ENCODE assay signal across 8 cellular contexts in genomic region chr14:105489607-105490317, GRCh38. TPM values are rescaled to one million over a fixed set of nuclear protein-coding genes. Genes with fewer than 3 reads are reported as not detected.
DNase-seq lines count a peak whose midpoint lies in the region; ATAC-seq and TF ChIP-seq lines count a peak whose summit lies in the region.

No MANE protein-coding gene starts in this region.

- H3K4me1 ChIP-seq in DOHH2 (ENCODE audit: control insufficient read depth, low read length) (peaks cover 46% of the 10 kb centered on the region), fibroblast of lung (ENCODE audit: control insufficient read depth, extremely low read depth, insufficient read depth, low read length) (peaks cover 4% of the 10 kb centered on the region)

- H3K27ac Mint-ChIP-seq in activated T-helper 1 cell treated with anti-CD3 and anti-CD28 coated beads, Interleukin-12 subunit alpha, Interleukin-12 subunit beta, Interleukin-2, Interleukin-4 antibody, amounts not matched to agents 30 ng/mL and 10 ng/mL and 1 ng/mL, durations not matched to agents 14 hours and 24 hours and 36 hours, result peak overlapping the region; percentile 95
- peak overlapping the region; percentile 94 to 100 for H3K27ac Mint-ChIP-seq in natural killer cell
- peak overlapping the region; percentile 47 for H3K27ac Mint-ChIP-seq in stimulated activated naive B cell treated with anti-CD40 and anti-IgM and Interleukin-4, amounts not matched to agents 10 μg/mL and 1 μg/mL and 100 μg/mL, for 72 hours

- peaks cover 8% of the 10 kb centered on the region; the same call in 1 of the 2 replicates for H4K20me1 ChIP-seq in DOHH2 (ENCODE audit: control insufficient read depth, insufficient read depth, low read depth, low read length)
- H4K20me1 ChIP-seq in fibroblast of lung (ENCODE audit: control insufficient read depth, extremely low read depth, insufficient read depth, low read length), result no peaks in the 10 kb centered on the region

- peaks cover 9% of the 10 kb centered on the region for H3K36me3 ChIP-seq in DOHH2 (ENCODE audit: control insufficient read depth, low read length)
- H3K36me3 ChIP-seq in fibroblast of lung (ENCODE audit: control insufficient read depth, insufficient read depth, low read length), result no peaks in the 10 kb centered on the region

- intact Hi-C loops in activated T-helper 1 cell treated with anti-CD3 and anti-CD28 coated beads, Interleukin-12 subunit alpha, Interleukin-12 subunit beta, Interleukin-2, Interleukin-4 antibody, amounts not matched to agents 30 ng/mL and 10 ng/mL and 1 ng/mL, durations not matched to agents 14 hours and 24 hours and 36 hours (cut with micrococcal nuclease), result loop anchor here (1.0 to 10.0 kb wide), 8 partner anchors 15 to 737 kb away; partner anchors contain the start of genes BRF1, BTBD6, CRIP2 and MTA1
- intact Hi-C loops in natural killer cell (cut with micrococcal nuclease), result loop anchor here (1.0 to 5.0 kb wide), 5 partner anchors 7 to 118 kb away; partner anchors contain the start of genes TEX22 and TMEM121

- peak overlapping the region; percentile 89 for H3K4me3 ChIP-seq in DOHH2 (ENCODE audit: low read length)
- H3K4me3 ChIP-seq in fibroblast of lung (replicated peaks in 1 of 4; ENCODE audit: control extremely low read depth in 1 of 4, insufficient read depth in 1 of 4, low read depth in 3 of 4, low read length in 4 of 4), result peak overlapping the region; percentile 39 to 70 (median 64)

- H3K9ac ChIP-seq in fibroblast of lung (ENCODE audit: insufficient read depth, low read length), result peak overlapping the region; percentile 88

- H3K4me3 Mint-ChIP-seq in activated T-helper 1 cell treated with anti-CD3 and anti-CD28 coated beads, Interleukin-12 subunit alpha, Interleukin-12 subunit beta, Interleukin-2, Interleukin-4 antibody, amounts not matched to agents 30 ng/mL and 10 ng/mL and 1 ng/mL, durations not matched to agents 14 hours and 24 hours and 36 hours, result peak overlapping the region; percentile 83
- peak overlapping the region; percentile 91 for H3K4me3 Mint-ChIP-seq in natural killer cell
- H3K4me3 Mint-ChIP-seq in stimulated activated naive B cell treated with anti-CD40 and anti-IgM and Interleukin-4, amounts not matched to agents 10 μg/mL and 1 μg/mL and 100 μg/mL, for 72 hours, result peak overlapping the region; percentile 78 to 87

- TF ChIP-seq CTCF in DOHH2 (IDR thresholded peaks at IDR 0.05; ENCODE audit: low read depth, low read length, poor library complexity, severe bottlenecking), result peak; percentile 74
- TF ChIP-seq CTCF in fibroblast of lung (conservative IDR thresholded peaks at IDR 0.05 in 1 of 2, IDR thresholded peaks at IDR 0.05 in 1 of 2; ENCODE audit: low read depth in 1 of 2, low read length in 2 of 2), result peak; percentile 56 to 69
- TF ChIP-seq CTCF in natural killer cell (IDR thresholded peaks at IDR 0.05), result no peak

- no peaks in the 10 kb centered on the region for H3K27me3 Mint-ChIP-seq in activated T-helper 1 cell treated with anti-CD3 and anti-CD28 coated beads, Interleukin-12 subunit alpha, Interleukin-12 subunit beta, Interleukin-2, Interleukin-4 antibody, amounts not matched to agents 30 ng/mL and 10 ng/mL and 1 ng/mL, durations not matched to agents 14 hours and 24 hours and 36 hours (ENCODE audit: insufficient read depth)
- H3K27me3 Mint-ChIP-seq in natural killer cell (ENCODE audit: low read depth in 2 of 2), result no peaks in the 10 kb centered on the region
- H3K27me3 Mint-ChIP-seq in stimulated activated naive B cell treated with anti-CD40 and anti-IgM and Interleukin-4, amounts not matched to agents 10 μg/mL and 1 μg/mL and 100 μg/mL, for 72 hours, result no peaks in the 10 kb centered on the region

- no peaks in the 10 kb centered on the region for H3F3A ChIP-seq in DOHH2 (ENCODE audit: control insufficient read depth, insufficient read depth)

- no peaks in the 10 kb centered on the region for H3K36me3 Mint-ChIP-seq in activated T-helper 1 cell treated with anti-CD3 and anti-CD28 coated beads, Interleukin-12 subunit alpha, Interleukin-12 subunit beta, Interleukin-2, Interleukin-4 antibody, amounts not matched to agents 30 ng/mL and 10 ng/mL and 1 ng/mL, durations not matched to agents 14 hours and 24 hours and 36 hours (ENCODE audit: low read depth)
- H3K36me3 Mint-ChIP-seq in natural killer cell, result no peaks in the 10 kb centered on the region
- peaks cover 16 to 20% of the 10 kb centered on the region in 2 donors for H3K36me3 Mint-ChIP-seq in stimulated activated naive B cell treated with anti-CD40 and anti-IgM and Interleukin-4, amounts not matched to agents 10 μg/mL and 1 μg/mL and 100 μg/mL, for 72 hours

- H3K27me3 ChIP-seq in DOHH2 (ENCODE audit: control insufficient read depth, low read length) (peaks cover 32% of the 10 kb centered on the region), fibroblast of lung (ENCODE audit: control insufficient read depth, insufficient read depth, low read length) (peaks cover 19% of the 10 kb centered on the region)

- DNase-seq in LoVo (ENCODE audit: low spot score) (peak; percentile 85), RPMI7951 (ENCODE audit: low read depth) (peak; percentile 76), fibroblast of lung (ENCODE audit: low read depth in 2 of 2) (peak; percentile 77 to 79), natural killer cell (peak; percentile 78), iPS-NIHi11 (ENCODE audit: low spot score) (no peak)
- peak; percentile 79 for DNase-seq in activated T-helper 1 cell treated with anti-CD3 and anti-CD28 coated beads, Interleukin-12 subunit alpha, Interleukin-12 subunit beta, Interleukin-2, Interleukin-4 antibody, amounts not matched to agents 30 ng/mL and 10 ng/mL and 1 ng/mL, durations not matched to agents 14 hours and 24 hours and 36 hours (ENCODE audit: low spot score)
- peak; percentile 84 for DNase-seq in stimulated activated naive B cell treated with anti-CD40 and anti-IgM and Interleukin-4, amounts not matched to agents 10 μg/mL and 1 μg/mL and 100 μg/mL, for 72 hours

- H3K27ac ChIP-seq in DOHH2 (ENCODE audit: low read depth, low read length) (peak overlapping the region; percentile 65), fibroblast of lung (ENCODE audit: insufficient read depth, low read length) (peak overlapping the region; percentile 90)

- H3K9me3 ChIP-seq in DOHH2 (ENCODE audit: control insufficient read depth, insufficient read depth, low read length) (no peaks in the 10 kb centered on the region), fibroblast of lung (ENCODE audit: control insufficient read depth, insufficient read depth, low read depth, low read length) (no peaks in the 10 kb centered on the region)

- H3K9me3 Mint-ChIP-seq in activated T-helper 1 cell treated with anti-CD3 and anti-CD28 coated beads, Interleukin-12 subunit alpha, Interleukin-12 subunit beta, Interleukin-2, Interleukin-4 antibody, amounts not matched to agents 30 ng/mL and 10 ng/mL and 1 ng/mL, durations not matched to agents 14 hours and 24 hours and 36 hours, result no peaks in the 10 kb centered on the region
- H3K9me3 Mint-ChIP-seq in natural killer cell, result no peaks in the 10 kb centered on the region
- peaks cover 0 to 2% of the 10 kb centered on the region in 2 donors for H3K9me3 Mint-ChIP-seq in stimulated activated naive B cell treated with anti-CD40 and anti-IgM and Interleukin-4, amounts not matched to agents 10 μg/mL and 1 μg/mL and 100 μg/mL, for 72 hours

- H3K79me2 ChIP-seq in DOHH2 (ENCODE audit: control insufficient read depth, low read length) (peaks cover 9% of the 10 kb centered on the region), fibroblast of lung (ENCODE audit: control insufficient read depth, insufficient read depth, low read length) (peaks cover 3% of the 10 kb centered on the region)

- ATAC-seq in natural killer cell, result peak in 2 of 3 donors; percentile 3 to 5
- ATAC-seq in stimulated activated naive B cell treated with anti-CD40 and anti-IgM and Interleukin-4, amounts not matched to agents 10 μg/mL and 1 μg/mL and 100 μg/mL, for 72 hours (replicated peaks), result peak; percentile 18 to 21

- peak overlapping the region; percentile 65 for H2AFZ ChIP-seq in fibroblast of lung (ENCODE audit: low read length)

- H3K4me2 ChIP-seq in DOHH2 (ENCODE audit: low read length), result peak overlapping the region; percentile 75
- peak overlapping the region; percentile 92 for H3K4me2 ChIP-seq in fibroblast of lung (ENCODE audit: extremely low read depth, insufficient read depth, low read length)

- no peaks in the 10 kb centered on the region for H3K9me2 ChIP-seq in DOHH2 (replicated peaks; ENCODE audit: control insufficient read depth, low read length)

- peaks cover 15% of the 10 kb centered on the region for H3K4me1 Mint-ChIP-seq in activated T-helper 1 cell treated with anti-CD3 and anti-CD28 coated beads, Interleukin-12 subunit alpha, Interleukin-12 subunit beta, Interleukin-2, Interleukin-4 antibody, amounts not matched to agents 30 ng/mL and 10 ng/mL and 1 ng/mL, durations not matched to agents 14 hours and 24 hours and 36 hours (ENCODE audit: low read depth)
- H3K4me1 Mint-ChIP-seq in natural killer cell, result peaks cover 25 to 58% of the 10 kb centered on the region in 2 donors
- H3K4me1 Mint-ChIP-seq in stimulated activated naive B cell treated with anti-CD40 and anti-IgM and Interleukin-4, amounts not matched to agents 10 μg/mL and 1 μg/mL and 100 μg/mL, for 72 hours, result peaks cover 30 to 51% of the 10 kb centered on the region in 2 donors

RNA-seq across cellular contexts. Expression of gene TEDC1, which starts 1.3 kb away (rescaled TPM):
- 13.7 and 21.0 TPM in 2 replicates for total RNA-seq in RPMI7951 (2014; rRNA removed; shearing (Covaris generic))
- total RNA-seq in activated T-helper 1 cell treated with anti-CD3 and anti-CD28 coated beads, Interleukin-12 subunit alpha, Interleukin-12 subunit beta, Interleukin-2, Interleukin-4 antibody, amounts not matched to agents 30 ng/mL and 10 ng/mL and 1 ng/mL, durations not matched to agents 14 hours and 24 hours and 36 hours, result 44.5 and 46.1 TPM in 2 replicates
- total RNA-seq in fibroblast of lung (1.0 and 2.5 TPM in 2 replicates), natural killer cell (100 to 1,000 TPM in 2 of 3 donors, 10 to 100 TPM in 1; 70.0 to 233 (median 112) TPM)
- 0.69 and 2.1 TPM in 2 replicates for polyA plus RNA-seq in fibroblast of lung
- polyA plus RNA-seq in fibroblast of lung (2012), result 1.9 and 8.9 TPM in 2 replicates
- 0.94 and 2.7 TPM in 2 replicates for polyA minus RNA-seq in fibroblast of lung (ENCODE audit: low replicate concordance)

RNA-seq across cellular contexts. Expression of gene CRIP1, which starts 3.1 kb away (rescaled TPM):
- total RNA-seq in RPMI7951 (2014; rRNA removed; shearing (Covaris generic)), result 0.12 TPM in 1 of 2 replicates, not detected in the other
- total RNA-seq in activated T-helper 1 cell treated with anti-CD3 and anti-CD28 coated beads, Interleukin-12 subunit alpha, Interleukin-12 subunit beta, Interleukin-2, Interleukin-4 antibody, amounts not matched to agents 30 ng/mL and 10 ng/mL and 1 ng/mL, durations not matched to agents 14 hours and 24 hours and 36 hours, result 97.1 and 103 TPM in 2 replicates
- total RNA-seq in fibroblast of lung (1.3 and 3.0 TPM in 2 replicates), natural killer cell (100 to 1,000 TPM; 276 to 334 (median 290) TPM)
- polyA plus RNA-seq in fibroblast of lung, result 2.5 and 5.2 TPM in 2 replicates
- 13.1 and 29.6 TPM in 2 replicates for polyA plus RNA-seq in fibroblast of lung (2012)
- polyA minus RNA-seq in fibroblast of lung (ENCODE audit: low replicate concordance), result 1.0 TPM in 1 of 2 replicates, not detected in the other

RNA-seq across cellular contexts. Expression of gene CRIP2, which starts 15.1 kb away (rescaled TPM):
- total RNA-seq in RPMI7951 (2014; rRNA removed; shearing (Covaris generic)), result 120 and 146 TPM in 2 replicates
- total RNA-seq in activated T-helper 1 cell treated with anti-CD3 and anti-CD28 coated beads, Interleukin-12 subunit alpha, Interleukin-12 subunit beta, Interleukin-2, Interleukin-4 antibody, amounts not matched to agents 30 ng/mL and 10 ng/mL and 1 ng/mL, durations not matched to agents 14 hours and 24 hours and 36 hours, result not detected in 2 replicates
- total RNA-seq in fibroblast of lung (37.5 and 68.5 TPM in 2 replicates), natural killer cell (1 to 10 TPM; 1.7 to 4.6 (median 2.0) TPM)
- 58.9 and 59.8 TPM in 2 replicates for polyA plus RNA-seq in fibroblast of lung
- 121 and 148 TPM in 2 replicates for polyA plus RNA-seq in fibroblast of lung (2012)
- 48.7 and 62.4 TPM in 2 replicates for polyA minus RNA-seq in fibroblast of lung (ENCODE audit: low replicate concordance)

RNA-seq across cellular contexts. Expression of gene TMEM121, which starts 36.6 kb away (rescaled TPM):
- total RNA-seq in RPMI7951 (2014; rRNA removed; shearing (Covaris generic)), result 0.36 and 0.98 TPM in 2 replicates
- total RNA-seq in activated T-helper 1 cell treated with anti-CD3 and anti-CD28 coated beads, Interleukin-12 subunit alpha, Interleukin-12 subunit beta, Interleukin-2, Interleukin-4 antibody, amounts not matched to agents 30 ng/mL and 10 ng/mL and 1 ng/mL, durations not matched to agents 14 hours and 24 hours and 36 hours, result 9.9 and 11.7 TPM in 2 replicates
- 5.1 and 8.0 TPM in 2 replicates for total RNA-seq in fibroblast of lung
- 0.30 and 0.45 TPM in 2 replicates for polyA plus RNA-seq in fibroblast of lung
- polyA plus RNA-seq in fibroblast of lung (2012), result 0.71 and 1.7 TPM in 2 replicates
- 0.15 and 0.51 TPM in 2 replicates for polyA minus RNA-seq in fibroblast of lung (ENCODE audit: low replicate concordance)
- under 1 TPM in 2 of 3 donors, not detected in 1; 0.54 to 0.80 TPM for total RNA-seq in natural killer cell

Comparison
In these comparisons a context has a peak if more than half of its experiments do, and no peak if none do; other contexts are left out.
1. H3K27ac Mint-ChIP-seq: peak in every context shown above with its lines; median percentile 97 in natural killer cell; 95 in activated T-helper 1 cell treated with anti-CD3 and anti-CD28 coated beads, Interleukin-12 subunit alpha, Interleukin-12 subunit beta, Interleukin-2, Interleukin-4 antibody, amounts not matched to agents 30 ng/mL and 10 ng/mL and 1 ng/mL, durations not matched to agents 14 hours and 24 hours and 36 hours; 47 in stimulated activated naive B cell treated with anti-CD40 and anti-IgM and Interleukin-4, amounts not matched to agents 10 μg/mL and 1 μg/mL and 100 μg/mL, for 72 hours.
2. RNA of gene CRIP1, which starts 3.1 kb away (total RNA-seq): 276 to 334 TPM in natural killer cell and 97.1 to 103 TPM in activated T-helper 1 cell treated with anti-CD3 and anti-CD28 coated beads, Interleukin-12 subunit alpha, Interleukin-12 subunit beta, Interleukin-2, Interleukin-4 antibody, amounts not matched to agents 30 ng/mL and 10 ng/mL and 1 ng/mL, durations not matched to agents 14 hours and 24 hours and 36 hours; 1.3 to 3.0 TPM in fibroblast of lung and 0.12 TPM in RPMI7951; every median in the first group is over 10 times any median in the second.
3. Peak in every context shown above with its lines, with median percentiles within 50 percentile points of each other: H3K4me3 Mint-ChIP-seq.